1 cellular context compared by ENCODE assay signal in the genomic region with DNA sequence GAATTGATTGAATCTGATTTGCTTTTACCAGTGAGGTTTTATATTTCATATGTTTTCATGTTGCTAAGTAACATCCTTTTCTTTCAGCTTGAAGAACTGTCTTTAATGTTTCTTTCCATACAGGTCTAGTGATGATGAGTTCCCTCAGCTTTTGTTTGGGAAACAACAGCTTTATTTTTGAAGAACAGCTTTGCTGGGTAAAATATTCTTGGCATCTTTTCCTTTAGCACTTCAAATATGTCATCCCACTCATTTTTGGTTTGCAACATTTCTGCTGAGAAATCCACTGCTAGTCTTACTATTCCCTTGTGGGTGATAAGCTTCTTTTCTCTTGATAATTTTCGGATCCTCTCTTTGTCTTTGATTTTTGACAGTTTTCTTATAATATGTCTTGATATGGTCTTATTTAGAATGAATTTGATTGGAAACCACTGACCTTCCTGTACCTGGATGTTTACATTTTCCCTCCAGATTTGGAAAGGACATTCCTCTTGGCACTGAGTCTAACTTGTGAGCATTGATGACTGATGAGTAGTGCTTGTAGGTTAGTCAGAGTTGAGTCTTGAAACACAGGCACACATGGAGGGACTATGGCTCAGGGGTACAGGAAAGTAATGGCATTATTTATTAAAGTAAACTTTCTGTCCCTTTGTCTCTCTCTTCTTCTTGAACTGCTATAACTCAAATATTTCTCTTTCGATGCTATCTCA.
TF ChIP-seq lines count a peak whose summit lies in the region.

No MANE protein-coding gene starts in this region.

TF ChIP-seq in HepG2, 621 proteins besides CTCF, POLR2A, EP300 and RAD21 (continued from another document):
- TF ChIP-seq, protein P1, sequence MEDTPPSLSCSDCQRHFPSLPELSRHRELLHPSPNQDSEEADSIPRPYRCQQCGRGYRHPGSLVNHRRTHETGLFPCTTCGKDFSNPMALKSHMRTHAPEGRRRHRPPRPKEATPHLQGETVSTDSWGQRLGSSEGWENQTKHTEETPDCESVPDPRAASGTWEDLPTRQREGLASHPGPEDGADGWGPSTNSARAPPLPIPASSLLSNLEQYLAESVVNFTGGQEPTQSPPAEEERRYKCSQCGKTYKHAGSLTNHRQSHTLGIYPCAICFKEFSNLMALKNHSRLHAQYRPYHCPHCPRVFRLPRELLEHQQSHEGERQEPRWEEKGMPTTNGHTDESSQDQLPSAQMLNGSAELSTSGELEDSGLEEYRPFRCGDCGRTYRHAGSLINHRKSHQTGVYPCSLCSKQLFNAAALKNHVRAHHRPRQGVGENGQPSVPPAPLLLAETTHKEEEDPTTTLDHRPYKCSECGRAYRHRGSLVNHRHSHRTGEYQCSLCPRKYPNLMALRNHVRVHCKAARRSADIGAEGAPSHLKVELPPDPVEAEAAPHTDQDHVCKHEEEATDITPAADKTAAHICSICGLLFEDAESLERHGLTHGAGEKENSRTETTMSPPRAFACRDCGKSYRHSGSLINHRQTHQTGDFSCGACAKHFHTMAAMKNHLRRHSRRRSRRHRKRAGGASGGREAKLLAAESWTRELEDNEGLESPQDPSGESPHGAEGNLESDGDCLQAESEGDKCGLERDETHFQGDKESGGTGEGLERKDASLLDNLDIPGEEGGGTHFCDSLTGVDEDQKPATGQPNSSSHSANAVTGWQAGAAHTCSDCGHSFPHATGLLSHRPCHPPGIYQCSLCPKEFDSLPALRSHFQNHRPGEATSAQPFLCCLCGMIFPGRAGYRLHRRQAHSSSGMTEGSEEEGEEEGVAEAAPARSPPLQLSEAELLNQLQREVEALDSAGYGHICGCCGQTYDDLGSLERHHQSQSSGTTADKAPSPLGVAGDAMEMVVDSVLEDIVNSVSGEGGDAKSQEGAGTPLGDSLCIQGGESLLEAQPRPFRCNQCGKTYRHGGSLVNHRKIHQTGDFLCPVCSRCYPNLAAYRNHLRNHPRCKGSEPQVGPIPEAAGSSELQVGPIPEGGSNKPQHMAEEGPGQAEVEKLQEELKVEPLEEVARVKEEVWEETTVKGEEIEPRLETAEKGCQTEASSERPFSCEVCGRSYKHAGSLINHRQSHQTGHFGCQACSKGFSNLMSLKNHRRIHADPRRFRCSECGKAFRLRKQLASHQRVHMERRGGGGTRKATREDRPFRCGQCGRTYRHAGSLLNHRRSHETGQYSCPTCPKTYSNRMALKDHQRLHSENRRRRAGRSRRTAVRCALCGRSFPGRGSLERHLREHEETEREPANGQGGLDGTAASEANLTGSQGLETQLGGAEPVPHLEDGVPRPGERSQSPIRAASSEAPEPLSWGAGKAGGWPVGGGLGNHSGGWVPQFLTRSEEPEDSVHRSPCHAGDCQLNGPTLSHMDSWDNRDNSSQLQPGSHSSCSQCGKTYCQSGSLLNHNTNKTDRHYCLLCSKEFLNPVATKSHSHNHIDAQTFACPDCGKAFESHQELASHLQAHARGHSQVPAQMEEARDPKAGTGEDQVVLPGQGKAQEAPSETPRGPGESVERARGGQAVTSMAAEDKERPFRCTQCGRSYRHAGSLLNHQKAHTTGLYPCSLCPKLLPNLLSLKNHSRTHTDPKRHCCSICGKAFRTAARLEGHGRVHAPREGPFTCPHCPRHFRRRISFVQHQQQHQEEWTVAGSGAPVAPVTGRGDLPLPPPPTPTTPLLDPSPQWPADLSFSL (CRISPR knock-in tag; IDR thresholded peaks at IDR 0.05), result no peak
- TF ChIP-seq HIC2 (CRISPR knock-in tag; IDR thresholded peaks at IDR 0.05; ENCODE audit: low read depth), result no peak
- no peak for TF ChIP-seq RNF2 (conservative IDR thresholded peaks at IDR 0.05; ENCODE audit: low read depth)
- no peak for TF ChIP-seq ZNF253 (CRISPR knock-in tag; IDR thresholded peaks at IDR 0.05; ENCODE audit: borderline replicate concordance)
- TF ChIP-seq TRIM22 (IDR thresholded peaks at IDR 0.05), result no peak
